In genomic region chr17:27089929-27090247, GRCh38 we compare ENCODE assay signal across 22 cellular contexts.
DNase-seq lines count a peak whose midpoint lies in the region; ATAC-seq, FAIRE-seq and TF ChIP-seq lines count a peak whose summit lies in the region.
"Had no signal": no experiment of that assay in that cellular context is flagged by ENCODE, and none has a peak within 500 bp of the region (broad histone marks: within the 10 kb centered on the region; RNA-seq: fewer than 3 reads in every experiment).

No MANE protein-coding gene starts in this region.

- in situ Hi-C loops in KBM-7 (cut with MboI; ENCODE audit: low pct_unique_long_range_greater_than_20kb, low sequenced_read_pairs), result no loop called here

- no peaks in the 10 kb centered on the region for H3K9me2 ChIP-seq in SK-N-SH

- no peak for FAIRE-seq in RCC 7860 (lab: Jason Lieb, UNC)
- FAIRE-seq: A204.1, D721Med, GM12891, GM18507, H54 had no signal

- H3K4me1 ChIP-seq in SK-N-SH (ENCODE audit: control insufficient read depth in 1 of 2, insufficient read depth in 2 of 2, low read depth in 1 of 2, low read length in 1 of 2), result peaks cover 0 to 6% of the 10 kb centered on the region in 2 experiments; a peak in 2 of 4 replicates
- H3K4me1 ChIP-seq: BLaER1, HAP-1 had no signal

- peaks cover 0 to 7% of the 10 kb centered on the region in 2 experiments for H3K36me3 ChIP-seq in SK-N-SH (replicated peaks in 1 of 2; ENCODE audit: control insufficient read depth in 1 of 2, insufficient read depth in 2 of 2, low read length in 1 of 2)
- H3K36me3 ChIP-seq: BLaER1, HAP-1 had no signal

- no peaks in the 10 kb centered on the region for H3F3A ChIP-seq in SK-N-SH (replicated peaks; ENCODE audit: insufficient read depth)

- H3K27ac ChIP-seq in SK-N-SH (ENCODE audit: low read depth in 2 of 2, low read length in 1 of 2), result peak overlapping the region; percentile 67 to 84
- H3K27ac ChIP-seq: BLaER1, C4-2B had no signal

- no peaks in the 10 kb centered on the region for H3K27me3 ChIP-seq in SK-N-SH (ENCODE audit: insufficient read depth)
- H3K27me3 ChIP-seq: BLaER1 had no signal

- H3K9me3 ChIP-seq in SK-N-SH, result no peaks in the 10 kb centered on the region
- H3K9me3 ChIP-seq: BLaER1, HAP-1 had no signal

- 9% methylated on average over 1 of the region's 1 CpG for WGBS in SK-N-SH (ENCODE audit: low lambda C conversion rate)

- H2AFZ ChIP-seq in SK-N-SH (ENCODE audit: low read depth), result no peak overlapping the region

- peaks cover 64% of the 10 kb centered on the region for H4K20me1 ChIP-seq in SK-N-SH (ENCODE audit: insufficient read depth)
- H4K20me1 ChIP-seq: BLaER1 had no signal

- DNase-seq in SK-N-SH (no peak), LNCaP clone FGC (ENCODE audit: low read depth) (no peak), NCI-H146 treated with DMSO at 0.1 percent for 48 hours (lab: John Stamatoyannopoulos, UW; ENCODE audit: unreplicated experiment) (peak; percentile 9), NCI-H524 (lab: John Stamatoyannopoulos, UW) (no peak), KBM-7 (no peak), RCC 7860 (ENCODE audit: low spot score) (no peak)
- DNase-seq: CD4-positive, CD25-positive, alpha-beta regulatory T cell; CD8-positive, alpha-beta T cell; DMS 273 treated with DMSO at 0.1 percent for 48 hours; DMS53; GF-D8; GOT3; HFFc6 had no signal

- H3K4me3 ChIP-seq in SK-N-SH (ENCODE audit: low read depth in 2 of 2, low read length in 1 of 2) (peak overlapping the region; percentile 52 to 97), LNCaP clone FGC (ENCODE audit: low read depth, low read length) (peak overlapping the region; percentile 21)
- H3K4me3 ChIP-seq: BLaER1, HAP-1 had no signal

- POLR2A ChIA-PET in SK-N-SH (lab: Yijun Ruan, JAX), result interaction anchor here (0.8 to 1.8 kb wide), 5 partner anchors 17 to 243 kb away, joined by 3 to 5 read pairs (median 3); partner anchors contain the start of gene WSB1

- no peak for TF ChIP-seq EP300 in SK-N-SH (IDR thresholded peaks at IDR 0.05; ENCODE audit: borderline replicate concordance in 1 of 2, low read depth in 1 of 2, low read length in 1 of 2)

- no peak for TF ChIP-seq RAD21 in SK-N-SH (IDR thresholded peaks at IDR 0.05; ENCODE audit: low read length)

- peaks cover 94% of the 10 kb centered on the region for H3K79me2 ChIP-seq in SK-N-SH (ENCODE audit: insufficient read depth)

- CTCF ChIA-PET in SK-N-SH (lab: Yijun Ruan, JAX), result interaction anchor here (1.0 kb wide), 1 partner anchor 23 kb away, joined by 3 read pairs; no protein-coding TSS in a partner anchor

- peak overlapping the region; percentile 87 for H3K9ac ChIP-seq in SK-N-SH
- H3K9ac ChIP-seq: BLaER1 had no signal

- ATAC-seq in SK-N-SH treated with all-trans-retinoic acid at 6 μM for 48 hours, result no peak; the same call in 1 of the 3 replicates
- ATAC-seq: CD8-positive, alpha-beta T cell had no signal

- TF ChIP-seq CTCF in SK-N-SH (IDR thresholded peaks at IDR 0.05) (no peak), LNCaP clone FGC (IDR thresholded peaks at IDR 0.05; ENCODE audit: control insufficient read depth, extremely low read depth, insufficient read depth) (no peak)

- H3K4me2 ChIP-seq in SK-N-SH, result peak overlapping the region; percentile 90
- H3K4me2 ChIP-seq: BLaER1 had no signal

TF ChIP-seq in SK-N-SH, 30 proteins besides CTCF, POLR2A, EP300 and RAD21 (continues in another document):
- TF ChIP-seq NRF1 (IDR thresholded peaks at IDR 0.05; ENCODE audit: low read depth, low read length) (no peak), REST (IDR thresholded peaks at IDR 0.05; ENCODE audit: low read depth, low read length) (no peak), TAF1 (IDR thresholded peaks at IDR 0.05; ENCODE audit: borderline replicate concordance, low read depth, low read length) (no peak), MEF2A (IDR thresholded peaks at IDR 0.05; ENCODE audit: borderline replicate concordance, low read depth) (no peak), SIN3A (IDR thresholded peaks at IDR 0.05; ENCODE audit: borderline replicate concordance, low read depth, low read length) (no peak), FOXJ3 (CRISPR knock-in tag; IDR thresholded peaks at IDR 0.05) (no peak), POLR2AphosphoS5 (IDR thresholded peaks at IDR 0.05; ENCODE audit: low read depth, low read length) (no peak), PBX3 (IDR thresholded peaks at IDR 0.05) (no peak), GABPA (IDR thresholded peaks at IDR 0.05; ENCODE audit: low read depth) (no peak)

TF ChIP-seq in SK-N-SH treated with all-trans-retinoic acid at 6 μM for 48 hours, 23 proteins besides CTCF, POLR2A, EP300 and RAD21:
- TF ChIP-seq BACH2 (CRISPR knock-in tag; IDR thresholded peaks at IDR 0.05; ENCODE audit: borderline replicate concordance) (no peak), POU6F1 (CRISPR knock-in tag; IDR thresholded peaks at IDR 0.05; ENCODE audit: borderline replicate concordance, low read depth) (no peak), ZC3H10 (CRISPR knock-in tag; IDR thresholded peaks at IDR 0.05) (no peak), ZNF8 (CRISPR knock-in tag; IDR thresholded peaks at IDR 0.05) (no peak)
